26 cellular contexts compared by ENCODE assay signal in the genomic region with DNA sequence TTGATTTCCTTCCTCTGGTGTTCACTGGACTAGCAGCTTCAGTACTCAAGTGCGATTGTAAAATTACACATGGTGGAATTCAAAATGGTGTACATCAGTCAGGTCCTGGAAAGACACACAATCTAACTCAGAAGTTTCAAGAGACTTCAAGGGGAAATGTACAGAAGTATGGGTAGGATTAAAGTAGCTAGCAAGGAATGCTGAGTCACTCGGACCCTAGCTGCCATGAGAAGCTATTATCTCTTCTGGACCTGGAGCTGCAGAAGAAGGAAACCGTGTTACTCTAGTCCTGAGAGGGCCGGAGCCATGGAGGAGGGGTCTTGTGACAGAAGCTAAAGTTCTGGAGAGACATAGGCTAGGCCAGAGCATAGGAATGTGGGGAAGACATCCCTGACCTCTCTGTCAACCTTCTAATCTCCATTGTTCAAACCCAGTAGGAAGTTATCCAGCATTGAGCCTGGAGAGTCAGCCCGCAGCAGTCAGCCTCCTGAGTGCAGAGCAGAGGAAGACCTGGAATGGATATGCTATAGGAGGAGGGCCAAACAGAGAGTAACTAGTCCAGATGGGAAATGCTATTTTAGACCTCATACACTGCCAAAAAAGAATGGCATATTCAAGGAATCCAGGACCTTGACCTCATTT.
DNase-seq lines count a peak whose midpoint lies in the region; ATAC-seq and TF ChIP-seq lines count a peak whose summit lies in the region.
"Had no signal": no experiment of that assay in that cellular context is flagged by ENCODE, and none has a peak within 500 bp of the region (broad histone marks: within the 10 kb centered on the region; RNA-seq: fewer than 3 reads in every experiment).

No MANE protein-coding gene starts in this region.

- H3K4ac ChIP-seq in IMR-90 (ENCODE audit: low read depth, low read length) = no peak overlapping the region

- H3K27me3 ChIP-seq in IMR-90 (ENCODE audit: control insufficient read depth, insufficient read depth, low read length) (no peaks in the 10 kb centered on the region), liver (ENCODE audit: control insufficient read depth in 4 of 4, insufficient read depth in 4 of 4, low read length in 3 of 4) (no peaks in the 10 kb centered on the region)
- H3K27me3 ChIP-seq: esophagus muscularis mucosa, stomach, upper lobe of left lung had no signal

- no peak overlapping the region for H2AK5ac ChIP-seq in IMR-90 (ENCODE audit: low read depth, low read length)

- no peak overlapping the region for H3K4me3 Mint-ChIP-seq in stimulated activated effector memory CD8-positive, alpha-beta T cell treated with anti-CD3 and anti-CD28 coated beads, Interleukin-12 subunit alpha, Interleukin-12 subunit beta, amount 100 ng/mL, for 72 hours
- H3K4me3 Mint-ChIP-seq: activated CD8-positive, alpha-beta T cell treated with anti-CD3 and anti-CD28 coated beads, Interleukin-2, amount 10 ng/mL, durations not matched to agents 7 days and 5 days; CD4-positive, alpha-beta T cell; immature natural killer cell had no signal

- H3K4me1 Mint-ChIP-seq in stimulated activated effector memory CD8-positive, alpha-beta T cell treated with anti-CD3 and anti-CD28 coated beads, Interleukin-12 subunit alpha, Interleukin-12 subunit beta, amount 100 ng/mL, for 72 hours = no peaks in the 10 kb centered on the region
- H3K4me1 Mint-ChIP-seq: immature natural killer cell had no signal

- H4K20me1 ChIP-seq in IMR-90 (ENCODE audit: insufficient read depth, low read length) = no peaks in the 10 kb centered on the region

- H2AK9ac ChIP-seq in IMR-90 (replicated peaks; ENCODE audit: low read depth, low read length, poor library complexity) = no peak overlapping the region

- no peaks in the 10 kb centered on the region for H3K9me1 ChIP-seq in IMR-90 (ENCODE audit: insufficient read depth, low read length)

- H3K36me3 ChIP-seq in IMR-90 (ENCODE audit: control insufficient read depth, insufficient read depth, low read length) = no peaks in the 10 kb centered on the region
- no peaks in the 10 kb centered on the region for H3K36me3 ChIP-seq in liver (ENCODE audit: control insufficient read depth in 4 of 4, insufficient read depth in 3 of 4, low read depth in 1 of 4, low read length in 3 of 4)
- H3K36me3 ChIP-seq: esophagus muscularis mucosa, lower lobe of right lung, stomach, upper lobe of left lung had no signal

- no peaks in the 10 kb centered on the region for H3K36me3 Mint-ChIP-seq in stimulated activated effector memory CD8-positive, alpha-beta T cell treated with anti-CD3 and anti-CD28 coated beads, Interleukin-12 subunit alpha, Interleukin-12 subunit beta, amount 100 ng/mL, for 72 hours
- H3K36me3 Mint-ChIP-seq: immature natural killer cell had no signal

- POLR2A ChIA-PET in IMR-90 (lab: Charles Lee; ENCODE audit: unreplicated experiment) = no interaction called here

- H3K27ac Mint-ChIP-seq in stimulated activated effector memory CD8-positive, alpha-beta T cell treated with anti-CD3 and anti-CD28 coated beads, Interleukin-12 subunit alpha, Interleukin-12 subunit beta, amount 100 ng/mL, for 72 hours = no peak overlapping the region
- H3K27ac Mint-ChIP-seq: activated CD8-positive, alpha-beta T cell treated with anti-CD3 and anti-CD28 coated beads, Interleukin-2, amount 10 ng/mL, durations not matched to agents 7 days and 5 days; CD4-positive, alpha-beta T cell; immature natural killer cell had no signal

- H2BK20ac ChIP-seq in IMR-90 (ENCODE audit: low read depth, low read length) = no peak overlapping the region

- H3K4me1 ChIP-seq in IMR-90 (ENCODE audit: control insufficient read depth, insufficient read depth, low read length) (no peaks in the 10 kb centered on the region), liver (ENCODE audit: control insufficient read depth in 4 of 4, insufficient read depth in 4 of 4, low read length in 3 of 4) (peaks cover 0 to 45% (median 21%) of the 10 kb centered on the region in 4 donors)

- TF ChIP-seq RAD21 in IMR-90 (IDR thresholded peaks at IDR 0.05; ENCODE audit: low read length) (no peak), liver (IDR thresholded peaks at IDR 0.05) (no peak)

- no peak overlapping the region for H4K8ac ChIP-seq in IMR-90 (ENCODE audit: low read depth in 2 of 2, low read length in 2 of 2)

- no peak for TF ChIP-seq CTCF in IMR-90 (conservative IDR thresholded peaks at IDR 0.05; ENCODE audit: low read depth, low read length)
- no peak for TF ChIP-seq CTCF in liver (IDR thresholded peaks at IDR 0.05; ENCODE audit: low read depth, low read length, missing input control)

- H4K5ac ChIP-seq in IMR-90 (ENCODE audit: low read depth, low read length) = no peak overlapping the region

- no peak for ATAC-seq in IMR-90 (ENCODE audit: low read depth)
- peak; percentile 42 for ATAC-seq in stimulated activated effector memory CD8-positive, alpha-beta T cell treated with anti-CD3 and anti-CD28 coated beads, Interleukin-12 subunit alpha, Interleukin-12 subunit beta, amount 100 ng/mL, for 72 hours
- no peak for ATAC-seq in HG02678 (IDR thresholded peaks at IDR 0.05; ENCODE audit: unreplicated experiment)
- ATAC-seq in HG03354 (IDR thresholded peaks at IDR 0.05; ENCODE audit: poor library complexity, severe bottlenecking, unreplicated experiment) = no peak
- ATAC-seq: activated CD8-positive, alpha-beta T cell treated with anti-CD3 and anti-CD28 coated beads, Interleukin-2, amount 10 ng/mL, durations not matched to agents 7 days and 5 days; lower lobe of right lung had no signal

- no peak overlapping the region for H4K91ac ChIP-seq in IMR-90 (ENCODE audit: insufficient read depth, low read depth, low read length)

- intact Hi-C loops in IMR-90 (cut with micrococcal nuclease) = no loop called here

- H2BK15ac ChIP-seq in IMR-90 (ENCODE audit: low read depth, low read length) = no peak overlapping the region

- TF ChIP-seq POLR2A in IMR-90 (IDR thresholded peaks at IDR 0.05; ENCODE audit: low read depth, low read length) = no peak

- H3K9ac ChIP-seq in IMR-90 (ENCODE audit: low read depth, low read length) = no peak overlapping the region
- no peak overlapping the region for H3K9ac ChIP-seq in liver (ENCODE audit: low read depth in 1 of 2, low read length in 2 of 2)

- no peaks in the 10 kb centered on the region for H3K9me3 Mint-ChIP-seq in stimulated activated effector memory CD8-positive, alpha-beta T cell treated with anti-CD3 and anti-CD28 coated beads, Interleukin-12 subunit alpha, Interleukin-12 subunit beta, amount 100 ng/mL, for 72 hours
- H3K9me3 Mint-ChIP-seq: CD4-positive, alpha-beta T cell had no signal

- in situ Hi-C loops in IMR-90 (cut with MboI; ENCODE audit: low sequenced_read_pairs) = no loop called here

- DNase-seq in IMR-90 (no peak), fibroblast of gingiva (ENCODE audit: low read depth) (peak; percentile 3), T-helper 9 cell (no peak)
- DNase-seq in stimulated activated effector memory CD8-positive, alpha-beta T cell treated with anti-CD3 and anti-CD28 coated beads, Interleukin-12 subunit alpha, Interleukin-12 subunit beta, amount 100 ng/mL, for 72 hours (ENCODE audit: low spot score in 2 of 2) = no peak
- no peak for DNase-seq in stimulated activated CD4-positive, alpha-beta T cell treated with anti-CD3 and anti-CD28 coated beads, Interleukin-12 subunit alpha, Interleukin-12 subunit beta, amount 100 ng/mL, for 4 hours
- DNase-seq: activated CD4-positive, CD25-positive, alpha-beta regulatory T cell treated with anti-CD3 and anti-CD28 coated beads, Interleukin-2, amount 50 U/mL, for 72 hours; activated CD8-positive, alpha-beta T cell treated with anti-CD3 and anti-CD28 coated beads, Interleukin-2, amount 10 ng/mL, durations not matched to agents 7 days and 5 days; activated naive CD4-positive, alpha-beta T cell; activated T-cell treated with anti-CD3 and anti-CD28 coated beads, Interleukin-2, amount 50 U/mL, for 1 hour; amygdala; CD4-positive, alpha-beta T cell; central memory CD4-positive, alpha-beta T cell; DMS 273 treated with DMSO at 0.1 percent for 48 hours; effector CD8-positive, alpha-beta T cell; glutamatergic neuron; immature natural killer cell; lower lobe of right lung; NCI-H1048; NCI-H187 treated with DMSO at 0.1 percent for 48 hours; PC-9; stomach had no signal

- H3K9me3 ChIP-seq in IMR-90 (ENCODE audit: control insufficient read depth, insufficient read depth, low read length) = no peaks in the 10 kb centered on the region
- no peaks in the 10 kb centered on the region for H3K9me3 ChIP-seq in liver (ENCODE audit: control insufficient read depth in 4 of 4, low read length in 3 of 4)
- H3K9me3 ChIP-seq: esophagus muscularis mucosa, lower lobe of right lung, stomach, upper lobe of left lung had no signal

- H3K18ac ChIP-seq in IMR-90 (ENCODE audit: low read depth, low read length) = no peak overlapping the region

- H3K79me1 ChIP-seq in IMR-90 (ENCODE audit: low read depth in 1 of 2, low read length in 2 of 2) = no peaks in the 10 kb centered on the region

- H3K4me2 ChIP-seq in IMR-90 (ENCODE audit: low read depth, low read length) = no peak overlapping the region
- H3K4me2 ChIP-seq: PC-9 had no signal

- no CpG with 5 or more reads among the region's 5 CpGs for WGBS in IMR-90 (ENCODE audit: extremely low coverage in 2 of 2, insufficient read length in 1 of 2), 2 experiments
- 84% methylated on average over 5 of the region's 5 CpGs for WGBS in liver

- CTCF ChIA-PET in IMR-90 (lab: Yijun Ruan, JAX) = no interaction called here

- no peak overlapping the region for H3K14ac ChIP-seq in IMR-90 (replicated peaks; ENCODE audit: low read depth, low read length)

- H2BK120ac ChIP-seq in IMR-90 (ENCODE audit: low read depth, low read length) = no peak overlapping the region

- H3K27ac ChIP-seq in IMR-90 (ENCODE audit: insufficient read depth, low read length) = no peak overlapping the region
- H3K27ac ChIP-seq in liver (ENCODE audit: low read depth in 1 of 2, low read length in 2 of 2) = peak overlapping the region in 1 of 2 donors; percentile 32
- H3K27ac ChIP-seq: esophagus muscularis mucosa, lower lobe of right lung, PC-9, stomach, upper lobe of left lung had no signal

- H3K4me3 ChIP-seq in IMR-90 (ENCODE audit: insufficient read depth, low read depth, low read length) = no peak overlapping the region
- H3K4me3 ChIP-seq in liver (ENCODE audit: low read depth in 1 of 3, low read length in 3 of 3) = no peak overlapping the region
- H3K4me3 ChIP-seq: esophagus muscularis mucosa, lower lobe of right lung, PC-9, stomach, upper lobe of left lung had no signal

- dilution Hi-C loops in IMR-90 (cut with HindIII; ENCODE audit: low sequenced_read_pairs, unreplicated experiment) = no loop called here

- H2BK5ac ChIP-seq in IMR-90 (ENCODE audit: low read depth, low read length, poor library complexity, severe bottlenecking) = no peak overlapping the region

- no peak overlapping the region for H3K56ac ChIP-seq in IMR-90 (ENCODE audit: extremely low read depth, insufficient read depth, low read length)

- BruUV-seq in IMR-90 (replicated peaks; lab: Mats Ljungman, UMichigan) = no TSS peak

- H2AFZ ChIP-seq in IMR-90 (replicated peaks; ENCODE audit: low read length, poor library complexity) = no peak overlapping the region
- H2AFZ ChIP-seq: PC-9 had no signal

- H3K23ac ChIP-seq in IMR-90 (ENCODE audit: low read depth, low read length) = no peak overlapping the region

TF ChIP-seq in IMR-90, 13 proteins besides CTCF, POLR2A, EP300 and RAD21 (continues in another document):
- TF ChIP-seq FOS (IDR thresholded peaks at IDR 0.05; ENCODE audit: low read depth, low read length) = no peak

TF ChIP-seq in liver, 16 proteins besides CTCF, POLR2A, EP300 and RAD21 (continues in another document):
- TF ChIP-seq GABPA (IDR thresholded peaks at IDR 0.05 in 1 of 2, conservative IDR thresholded peaks at IDR 0.05 in 1 of 2) = no peak
